ENCODE assay signal across 10 cellular contexts in the genomic region with DNA sequence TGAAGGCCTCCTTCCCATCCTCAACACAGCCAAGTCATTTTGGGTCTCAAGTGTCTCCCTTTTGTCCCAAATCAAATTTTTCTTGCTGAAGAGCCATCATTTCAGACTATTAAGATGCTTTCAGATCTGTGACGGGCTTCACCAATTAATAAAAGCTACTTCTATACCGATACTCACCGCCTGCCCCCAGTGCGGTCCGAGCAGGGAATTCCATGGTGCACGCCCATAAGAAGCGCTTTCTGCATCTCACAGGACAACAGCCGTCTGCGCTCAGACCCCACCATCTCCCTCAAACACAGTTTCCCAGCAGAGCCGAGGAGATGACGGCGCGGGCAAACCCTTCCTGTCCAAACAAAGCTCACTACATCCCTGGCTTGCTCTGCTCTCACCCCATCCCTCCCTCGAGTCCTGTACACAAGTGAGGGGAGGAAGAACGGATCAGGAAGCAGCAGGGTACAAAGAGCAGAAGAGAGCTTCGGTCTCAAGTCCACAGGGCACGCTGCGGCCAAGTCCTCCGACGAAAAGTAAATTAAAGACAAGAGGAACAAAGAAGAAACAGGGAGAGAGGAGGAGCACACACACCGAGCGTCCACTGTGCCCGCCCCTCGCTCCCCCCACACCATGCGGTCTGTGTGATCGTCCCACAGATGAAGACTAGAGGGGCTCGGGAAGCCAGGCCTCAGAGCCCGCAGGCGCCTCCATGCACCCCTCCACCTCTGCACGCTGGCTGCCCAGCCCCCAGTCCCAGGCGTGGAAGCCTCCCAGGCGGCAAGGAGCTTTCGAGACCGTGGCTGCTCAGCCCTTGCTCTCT.
DNase-seq lines count a peak whose midpoint lies in the region; ATAC-seq, FAIRE-seq and TF ChIP-seq lines count a peak whose summit lies in the region.
"Had no signal": no experiment of that assay in that cellular context is flagged by ENCODE, and none has a peak within 500 bp of the region (broad histone marks: within the 10 kb centered on the region; RNA-seq: fewer than 3 reads in every experiment).

No MANE protein-coding gene starts in this region.

- FAIRE-seq in A549 (lab: Jason Lieb, UNC) = no peak

- no peaks in the 10 kb centered on the region for H3K27me3 Mint-ChIP-seq in naive thymus-derived CD8-positive, alpha-beta T cell
- H3K27me3 Mint-ChIP-seq: CD4-positive, CD25-positive, alpha-beta regulatory T cell had no signal

- POLR2A ChIA-PET in A549 (lab: Yijun Ruan, JAX) = no interaction called here
- POLR2A ChIA-PET in naive thymus-derived CD8-positive, alpha-beta T cell (lab: Charles Lee) = interaction anchor here (1.1 to 1.9 kb wide), 2 partner anchors 9 to 26 kb away, joined by 3 to 8 read pairs; no protein-coding TSS in a partner anchor

- H3K9me3 ChIP-seq in A549 (no peaks in the 10 kb centered on the region), HUES64 (ENCODE audit: insufficient read depth, low read depth, low read length) (no peaks in the 10 kb centered on the region), colonic mucosa (no peaks in the 10 kb centered on the region)

- TF ChIP-seq POLR2A in A549 (IDR thresholded peaks at IDR 0.05; ENCODE audit: low read length) = no peak

- H3K9ac ChIP-seq in HUES64 (ENCODE audit: low read depth, low read length) = peak overlapping the region; percentile 25
- H3K9ac ChIP-seq in colonic mucosa (ENCODE audit: low read depth in 2 of 2, low read length in 2 of 2) = no peak overlapping the region

- H3K36me3 ChIP-seq in HUES64 (ENCODE audit: insufficient read depth, low read length) (no peaks in the 10 kb centered on the region), colonic mucosa (no peaks in the 10 kb centered on the region)

- H3K27ac ChIP-seq in A549 (peak overlapping the region in 1 of 2 experiments; percentile 66; a peak in 3 of 6 replicates), HUES64 (ENCODE audit: low read depth, low read length) (peak overlapping the region; percentile 37; the same call in 1 of the 2 replicates), colonic mucosa (peak overlapping the region; percentile 37)

- 86% methylated on average over 34 of the region's 34 CpGs for WGBS in A549 (ENCODE audit: missing lambda C conversion rate)
- WGBS in HUES64 = 84% methylated on average over 34 of the region's 34 CpGs

- H3K4me1 ChIP-seq in A549 (peaks cover 23% of the 10 kb centered on the region), HUES64 (ENCODE audit: insufficient read depth, low read length) (peaks cover 15% of the 10 kb centered on the region; the same call in 1 of the 2 replicates), colonic mucosa (no peaks in the 10 kb centered on the region)

- no peaks in the 10 kb centered on the region for H3K27me3 ChIP-seq in HUES64 (ENCODE audit: insufficient read depth, low read length)
- H3K27me3 ChIP-seq in colonic mucosa = no peaks in the 10 kb centered on the region

- peaks cover 29 to 54% (median 44%) of the 10 kb centered on the region in 4 donors for H3K4me1 Mint-ChIP-seq in naive thymus-derived CD8-positive, alpha-beta T cell

- CTCF ChIA-PET in A549 (lab: Yijun Ruan, JAX) = interaction anchor here (1.1 to 2.3 kb wide), 2 partner anchors 9 to 25 kb away, joined by 3 to 9 read pairs; no protein-coding TSS in a partner anchor

- H3K27ac Mint-ChIP-seq in naive thymus-derived CD8-positive, alpha-beta T cell = peak overlapping the region in 9 of 10 donors; percentile 41 to 90 (median 66)

- intact Hi-C loops in colonic mucosa (cut with DNase I) = no loop called here

- H3K36me3 Mint-ChIP-seq in naive thymus-derived CD8-positive, alpha-beta T cell = peaks cover 0 to 2% (median 0%) of the 10 kb centered on the region in 3 donors

- TF ChIP-seq CTCF in A549 (IDR thresholded peaks at IDR 0.05) (no peak), colonic mucosa (IDR thresholded peaks at IDR 0.05) (no peak)

- DNase-seq in A549 (ENCODE audit: low read depth in 1 of 2, low spot score in 1 of 2) (no peak), colonic mucosa (peak; percentile 44), LoVo (ENCODE audit: low spot score) (no peak), NCI-H510A treated with DMSO at 0.1 percent for 48 hours (lab: John Stamatoyannopoulos, UW) (no peak), NOMO-1 treated with dmso at 0.1 percent for 144 hours (lab: John Stamatoyannopoulos, UW; ENCODE audit: unreplicated experiment) (no peak)
- no peak for DNase-seq in naive thymus-derived CD8-positive, alpha-beta T cell
- no peak for DNase-seq in effector CD8-positive, alpha-beta T cell (lab: John Stamatoyannopoulos, UW)
- DNase-seq: H7 had no signal

- ATAC-seq in A549 = peak in 1 of 2 experiments; percentile 7; a peak in 3 of 6 replicates
- peak; percentile 21 to 33 for ATAC-seq in naive thymus-derived CD8-positive, alpha-beta T cell

- H3K4me2 ChIP-seq in A549 = peak overlapping the region; percentile 34

- H3K9me3 Mint-ChIP-seq in naive thymus-derived CD8-positive, alpha-beta T cell = no peaks in the 10 kb centered on the region
- H3K9me3 Mint-ChIP-seq: CD4-positive, CD25-positive, alpha-beta regulatory T cell had no signal

- H3K4me3 ChIP-seq in A549 = no peak overlapping the region
- H3K4me3 ChIP-seq in HUES64 (ENCODE audit: low read length) = no peak overlapping the region
- no peak overlapping the region for H3K4me3 ChIP-seq in colonic mucosa

- TF ChIP-seq RAD21 in A549 (conservative IDR thresholded peaks at IDR 0.05 in 1 of 2, IDR thresholded peaks at IDR 0.05 in 1 of 2) = no peak

- no peak for TF ChIP-seq EP300 in A549 (IDR thresholded peaks at IDR 0.05)

- peak overlapping the region; percentile 54 to 83 (median 74) for H3K4me3 Mint-ChIP-seq in naive thymus-derived CD8-positive, alpha-beta T cell
- H3K4me3 Mint-ChIP-seq: CD4-positive, CD25-positive, alpha-beta regulatory T cell had no signal

TF ChIP-seq in A549, 52 proteins besides CTCF, POLR2A, EP300 and RAD21:
- TF ChIP-seq FOSB (CRISPR knock-in tag; IDR thresholded peaks at IDR 0.05) = no peak
TF ChIP-seq in A549: peak in this region for 0.
